8 cellular contexts compared by ENCODE assay signal in genomic region chr9:33287087-33287490, GRCh38. TPM values are rescaled to one million over a fixed set of nuclear protein-coding genes. Genes with fewer than 3 reads are reported as not detected.
DNase-seq lines count a peak whose midpoint lies in the region; ATAC-seq and TF ChIP-seq lines count a peak whose summit lies in the region.

No MANE protein-coding gene starts in this region.

- no peak overlapping the region for H3K9ac ChIP-seq in neural cell (ENCODE audit: low read length)

- H3K4me3 Mint-ChIP-seq in CD8-positive, alpha-beta T cell = peak overlapping the region; percentile 47
- no peak overlapping the region for H3K4me3 Mint-ChIP-seq in glutamatergic neuron (ENCODE audit: unreplicated experiment)

- H3K27ac Mint-ChIP-seq in CD8-positive, alpha-beta T cell = peak overlapping the region; percentile 86
- H3K27ac Mint-ChIP-seq in glutamatergic neuron (ENCODE audit: unreplicated experiment) = no peak overlapping the region

- TF ChIP-seq CTCF in CD8-positive, alpha-beta T cell (IDR thresholded peaks at IDR 0.05) = peak; percentile 84
- TF ChIP-seq CTCF in HEK293 (tag by site-specific recombination; IDR thresholded peaks at IDR 0.05) (peak; percentile 32; the same call in 1 of the 2 replicates), neural cell (IDR thresholded peaks at IDR 0.05; ENCODE audit: poor library complexity, severe bottlenecking) (peak; percentile 66), glutamatergic neuron (IDR thresholded peaks at IDR 0.05; ENCODE audit: partially characterized antibody, unreplicated experiment) (no peak)

- no peaks in the 10 kb centered on the region for H3K27me3 ChIP-seq in CD8-positive, alpha-beta T cell (ENCODE audit: insufficient read depth, low read length)
- H3K27me3 ChIP-seq in neural cell (ENCODE audit: insufficient read depth, low read depth, low read length) = no peaks in the 10 kb centered on the region

- H3F3A ChIP-seq in neural cell (ENCODE audit: insufficient read depth, low read length, poor library complexity, severe bottlenecking) = no peaks in the 10 kb centered on the region

- peaks cover 38% of the 10 kb centered on the region for H3K36me3 Mint-ChIP-seq in CD8-positive, alpha-beta T cell
- no peaks in the 10 kb centered on the region for H3K36me3 Mint-ChIP-seq in glutamatergic neuron (ENCODE audit: unreplicated experiment)

- TF ChIP-seq EP300 in neural cell (conservative IDR thresholded peaks at IDR 0.05; ENCODE audit: poor library complexity, severe bottlenecking) = no peak

- H3K27ac ChIP-seq in CD8-positive, alpha-beta T cell (ENCODE audit: low read depth, low read length) = no peak overlapping the region
- H3K27ac ChIP-seq in HEK293 (ENCODE audit: extremely low read depth, low read depth, low read length) (no peak overlapping the region), neural cell (ENCODE audit: low read length) (no peak overlapping the region)

- no peak for TF ChIP-seq POLR2A in erythroblast (IDR thresholded peaks at IDR 0.05; ENCODE audit: low read length)

- no peak overlapping the region for H3K4me2 ChIP-seq in neural cell (ENCODE audit: low read length)

- H3K9me2 ChIP-seq in neural cell (ENCODE audit: insufficient read depth, low read length) = no peaks in the 10 kb centered on the region

- peaks cover 13% of the 10 kb centered on the region for H3K79me2 ChIP-seq in neural cell (replicated peaks; ENCODE audit: insufficient read depth, low read length)

- H3K4me1 ChIP-seq in CD8-positive, alpha-beta T cell (ENCODE audit: insufficient read depth, low read length) = peaks cover 32% of the 10 kb centered on the region
- no peaks in the 10 kb centered on the region for H3K4me1 ChIP-seq in HEK293 (ENCODE audit: control insufficient read depth, insufficient read depth, low read length)

- H2AFZ ChIP-seq in neural cell (ENCODE audit: low read depth, low read length) = no peak overlapping the region

- peak; percentile 44 for TF ChIP-seq RAD21 in neural cell (conservative IDR thresholded peaks at IDR 0.05)

- ATAC-seq in CD8-positive, alpha-beta T cell = no peak
- ATAC-seq in HG02623 (IDR thresholded peaks at IDR 0.05; ENCODE audit: unreplicated experiment) = no peak

- H4K20me1 ChIP-seq in neural cell (ENCODE audit: insufficient read depth) = no peaks in the 10 kb centered on the region

- peak in 5 of 7 experiments; percentile 29 to 63 (median 56) for DNase-seq in CD8-positive, alpha-beta T cell
- DNase-seq in NCI-H526 (lab: John Stamatoyannopoulos, UW) (peak; percentile 10 to 57), erythroblast (lab: John Stamatoyannopoulos, UW) (peak; percentile 77 to 82), glutamatergic neuron (no peak)
- DNase-seq in activated CD4-positive, alpha-beta T cell treated with anti-CD3 and anti-CD28 coated beads, Interleukin-2, amount 50 U/mL, for 4 hours = peak; percentile 21 to 25

- peaks cover 35% of the 10 kb centered on the region for H3K4me1 Mint-ChIP-seq in CD8-positive, alpha-beta T cell (ENCODE audit: low read depth)
- peaks cover 2% of the 10 kb centered on the region for H3K4me1 Mint-ChIP-seq in glutamatergic neuron (ENCODE audit: low read depth, unreplicated experiment)

- POLR2A ChIA-PET in CD8-positive, alpha-beta T cell (lab: Charles Lee) = interaction anchor here (0.6 to 1.0 kb wide), 3 partner anchors 12 to 262 kb away, joined by 3 to 4 read pairs (median 3); no protein-coding TSS in a partner anchor
- POLR2A ChIA-PET in HEK293 (lab: Yijun Ruan, JAX) = no interaction called here

- H3K9me3 ChIP-seq in CD8-positive, alpha-beta T cell (ENCODE audit: low read length) = no peaks in the 10 kb centered on the region
- H3K9me3 ChIP-seq in HEK293 (ENCODE audit: control insufficient read depth, insufficient read depth, low read depth, low read length) = no peaks in the 10 kb centered on the region
- no peaks in the 10 kb centered on the region for H3K9me3 ChIP-seq in neural cell (ENCODE audit: low read length)

- H3K36me3 ChIP-seq in CD8-positive, alpha-beta T cell (ENCODE audit: insufficient read depth, low read length) = peaks cover 4% of the 10 kb centered on the region
- peaks cover 0 to 26% of the 10 kb centered on the region in 2 experiments; a peak in 2 of 3 replicates for H3K36me3 ChIP-seq in HEK293 (ENCODE audit: control insufficient read depth in 2 of 2, insufficient read depth in 1 of 2, low read length in 2 of 2)
- no peaks in the 10 kb centered on the region for H3K36me3 ChIP-seq in neural cell (ENCODE audit: insufficient read depth, low read length)

- intact Hi-C loops in CD8-positive, alpha-beta T cell (cut with DNase I, micrococcal nuclease) = loop anchor here (1.0 to 5.0 kb wide), 8 partner anchors 10 to 435 kb away; no protein-coding TSS in a partner anchor

- CTCF ChIA-PET in CD8-positive, alpha-beta T cell (lab: Charles Lee) = interaction anchor here (0.7 to 3.0 kb wide), 15 partner anchors 9 to 236 kb away, joined by 3 to 20 read pairs (median 4); no protein-coding TSS in a partner anchor
- CTCF ChIA-PET in HEK293 (lab: Yijun Ruan, JAX) = interaction anchor here (0.6 to 2.2 kb wide), 25 partner anchors 9 to 741 kb away, joined by 3 to 18 read pairs (median 5); no protein-coding TSS in a partner anchor

- H3K27me3 Mint-ChIP-seq in CD8-positive, alpha-beta T cell (ENCODE audit: low read depth) = no peaks in the 10 kb centered on the region
- peaks cover 8% of the 10 kb centered on the region for H3K27me3 Mint-ChIP-seq in glutamatergic neuron (ENCODE audit: unreplicated experiment)

- H3K9me3 Mint-ChIP-seq in CD8-positive, alpha-beta T cell = no peaks in the 10 kb centered on the region
- peaks cover 10% of the 10 kb centered on the region for H3K9me3 Mint-ChIP-seq in glutamatergic neuron (ENCODE audit: unreplicated experiment)

- no peak overlapping the region for H3K4me3 ChIP-seq in CD8-positive, alpha-beta T cell (ENCODE audit: low read depth, low read length)
- H3K4me3 ChIP-seq in HEK293 (ENCODE audit: low read depth, low read length) = no peak overlapping the region
- no peak overlapping the region for H3K4me3 ChIP-seq in neural cell (ENCODE audit: low read length)

TF ChIP-seq in HEK293, 187 proteins besides CTCF, POLR2A, EP300 and RAD21 (continues in another document):
- TF ChIP-seq SCRT2 (tag by site-specific recombination; IDR thresholded peaks at IDR 0.05) (0 out of 2 replicates have a peak, but pooled peaks have one; percentile 32), ZNF211 (tag by site-specific recombination; IDR thresholded peaks at IDR 0.05; ENCODE audit: low read depth) (no peak)
- TF ChIP-seq, protein P1, sequence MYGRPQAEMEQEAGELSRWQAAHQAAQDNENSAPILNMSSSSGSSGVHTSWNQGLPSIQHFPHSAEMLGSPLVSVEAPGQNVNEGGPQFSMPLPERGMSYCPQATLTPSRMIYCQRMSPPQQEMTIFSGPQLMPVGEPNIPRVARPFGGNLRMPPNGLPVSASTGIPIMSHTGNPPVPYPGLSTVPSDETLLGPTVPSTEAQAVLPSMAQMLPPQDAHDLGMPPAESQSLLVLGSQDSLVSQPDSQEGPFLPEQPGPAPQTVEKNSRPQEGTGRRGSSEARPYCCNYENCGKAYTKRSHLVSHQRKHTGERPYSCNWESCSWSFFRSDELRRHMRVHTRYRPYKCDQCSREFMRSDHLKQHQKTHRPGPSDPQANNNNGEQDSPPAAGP (tag by site-specific recombination; IDR thresholded peaks at IDR 0.05) = no peak

TF ChIP-seq in neural cell, 6 proteins besides CTCF, POLR2A, EP300 and RAD21:
- TF ChIP-seq SMC3 (conservative IDR thresholded peaks at IDR 0.05; ENCODE audit: poor library complexity) = peak; percentile 47
- no peak for TF ChIP-seq MXI1 (conservative IDR thresholded peaks at IDR 0.05; ENCODE audit: poor library complexity, severe bottlenecking)

RNA-seq across cellular contexts. Expression of gene NFX1, which starts 3.2 kb away (rescaled TPM):
- 10 to 100 TPM; 32.9 to 37.9 TPM for total RNA-seq in CD8-positive, alpha-beta T cell
- polyA plus RNA-seq in neural cell = 14.3 and 14.7 TPM in 2 replicates
- 30.7 and 41.8 TPM in 2 replicates for polyA minus RNA-seq in neural cell
- 37.5 TPM for total RNA-seq in glutamatergic neuron (ENCODE audit: unreplicated experiment)

RNA-seq across cellular contexts. Expression of gene CHMP5, which starts 22.2 kb away (rescaled TPM):
- total RNA-seq in CD8-positive, alpha-beta T cell = 10 to 100 TPM; 13.4 to 14.2 TPM
- polyA plus RNA-seq in neural cell = 261 and 286 TPM in 2 replicates
- 108 and 127 TPM in 2 replicates for polyA minus RNA-seq in neural cell
- 61.7 TPM for total RNA-seq in glutamatergic neuron (ENCODE audit: unreplicated experiment)

RNA-seq across cellular contexts. Expression of gene BAG1, which starts 22.6 kb away (rescaled TPM):
- total RNA-seq in CD8-positive, alpha-beta T cell = 10 to 100 TPM; 56.8 to 64.3 TPM
- 90.4 and 94.9 TPM in 2 replicates for polyA plus RNA-seq in neural cell
- 49.7 and 62.3 TPM in 2 replicates for polyA minus RNA-seq in neural cell
- total RNA-seq in glutamatergic neuron (ENCODE audit: unreplicated experiment) = 92.5 TPM

RNA-seq across cellular contexts. Expression of gene SPINK4, which starts 47.1 kb away (rescaled TPM):
- total RNA-seq in CD8-positive, alpha-beta T cell = not detected
- polyA plus RNA-seq in neural cell = not detected in 2 replicates
- polyA minus RNA-seq in neural cell = not detected in 2 replicates
- total RNA-seq in glutamatergic neuron (ENCODE audit: unreplicated experiment) = not detected
